In the genomic region with DNA sequence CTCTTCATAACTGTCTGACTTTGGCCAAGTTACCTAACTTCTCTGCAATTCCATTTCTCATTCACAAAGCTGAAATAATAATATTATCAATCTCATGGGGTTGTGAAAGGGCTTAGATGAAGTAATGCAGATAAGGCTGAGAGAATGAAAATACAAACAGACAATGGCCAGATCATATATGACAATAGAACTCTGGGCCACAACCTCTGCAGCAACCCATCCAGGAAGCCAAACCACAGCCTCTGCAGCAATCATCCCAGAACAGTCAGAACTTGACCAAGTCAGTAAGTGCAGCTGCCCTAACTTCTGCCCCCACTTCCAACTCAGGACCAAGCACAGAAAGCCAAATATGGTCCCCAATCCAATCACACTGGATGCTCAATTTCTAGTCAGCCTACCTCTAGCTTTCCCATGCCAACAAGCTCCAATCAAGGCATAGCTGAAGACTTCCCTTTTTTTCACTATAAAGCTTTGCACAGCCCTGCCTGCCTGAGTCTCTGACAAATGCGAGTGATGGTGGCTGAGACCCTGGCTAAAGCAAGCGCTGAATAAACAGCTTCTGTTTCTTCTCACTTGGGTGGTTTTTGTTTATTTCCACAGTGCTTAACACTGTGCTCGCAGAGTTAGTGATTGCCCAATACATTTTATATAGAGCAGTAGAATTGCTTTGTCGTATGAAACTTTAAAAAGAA, we compare ENCODE assay signal across 9 cellular contexts. TPM values are rescaled to one million over a fixed set of nuclear protein-coding genes. Genes with fewer than 3 reads are reported as not detected.
A peak's percentile ranks its signal among the peaks of the same experiment; 100 is the strongest.
DNase-seq lines count a peak whose midpoint lies in the region; ATAC-seq lines count a peak whose summit lies in the region.
"Had no signal": no experiment of that assay in that cellular context is flagged by ENCODE, and none has a peak within 500 bp of the region (broad histone marks: within the 10 kb centered on the region; RNA-seq: fewer than 3 reads in every experiment).

No MANE protein-coding gene starts in this region.

- ATAC-seq in GM18519 (IDR thresholded peaks at IDR 0.05; ENCODE audit: low FRiP score, unreplicated experiment) (peak; percentile 66), GM21825 (IDR thresholded peaks at IDR 0.05; ENCODE audit: unreplicated experiment) (peak; percentile 69)

- intact Hi-C loops in posterior vena cava (cut with DNase I), result loop anchor here in 1 of 2 donors (10.0 kb wide), 1 partner anchor 185 kb away; no protein-coding TSS in a partner anchor

- DNase-seq in Kasumi-1 (lab: John Stamatoyannopoulos, UW) (peak; percentile 62 to 77), kidney glomerular epithelial cell (lab: John Stamatoyannopoulos, UW) (peak; percentile 48), NCI-H146 treated with DMSO at 0.1 percent for 48 hours (lab: John Stamatoyannopoulos, UW; ENCODE audit: unreplicated experiment) (no peak), GOT3 (lab: John Stamatoyannopoulos, UW) (no peak), posterior vena cava (ENCODE audit: low spot score) (no peak), NCI-H345 (lab: John Stamatoyannopoulos, UW) (no peak)
- DNase-seq: SJCRH30 had no signal

RNA-seq across cellular contexts. Expression of a gene that starts 34.8 kb away (rescaled TPM):
- 10 to 100 TPM; 25.4 to 27.9 TPM for total RNA-seq in posterior vena cava

RNA-seq across cellular contexts. Expression of a gene that starts 54.8 kb away (rescaled TPM):
- total RNA-seq in posterior vena cava, result 1 to 10 TPM; 5.2 to 6.3 TPM

Comparison
In these comparisons a context has a peak if more than half of its experiments do, and no peak if none do; other contexts are left out.
1. DNase-seq: peak in Kasumi-1 (2 of 2) and kidney glomerular epithelial cell (single experiment); none in NCI-H146 treated with DMSO at 0.1 percent for 48 hours (single experiment), GOT3 (single experiment), posterior vena cava (single experiment) and NCI-H345 (single experiment).